ENCODE assay signal across 20 cellular contexts in genomic region chr16:12440233-12440530, GRCh38.
"Had no signal": no experiment of that assay in that cellular context is flagged by ENCODE, and none has a peak within 500 bp of the region (broad histone marks: within the 10 kb centered on the region; RNA-seq: fewer than 3 reads in every experiment).

No MANE protein-coding gene starts in this region.

- H3K27ac ChIP-seq: cardiac muscle cell, colonic mucosa, gastrocnemius medialis, heart right ventricle, parathyroid adenoma, skin epidermis, tibial nerve, vagina, VCaP had no signal

- FAIRE-seq: endometrium, islet of Langerhans had no signal

- H3K27me3 ChIP-seq: cardiac muscle cell, colonic mucosa, gastrocnemius medialis, heart right ventricle, tibial nerve, vagina had no signal

- H3K9me3 ChIP-seq: colonic mucosa, gastrocnemius medialis, vagina had no signal

- H3K4me3 ChIP-seq: cardiac muscle cell, colonic mucosa, gastrocnemius medialis, heart right ventricle, skin epidermis, tibial nerve, vagina had no signal

- H3K9ac ChIP-seq: parathyroid adenoma had no signal

- ATAC-seq: gastrocnemius medialis; left lobe of liver; naive thymus-derived CD4-positive, alpha-beta T cell had no signal

- H3K36me3 ChIP-seq: cardiac muscle cell, colonic mucosa, gastrocnemius medialis, vagina had no signal

- H3K4me1 ChIP-seq: colonic mucosa, tibial nerve, vagina had no signal

- DNase-seq: activated CD4-positive, alpha-beta T cell treated with anti-CD3 and anti-CD28 coated beads for 1 hour; activated CD4-positive, alpha-beta T cell treated with anti-CD3 and anti-CD28 coated beads, Interleukin-2, amount 50 U/mL, for 48 hours; activated naive CD4-positive, alpha-beta T cell treated with anti-CD3 and anti-CD28 coated beads for 36 hours; colonic mucosa; gastrocnemius medialis; heart right ventricle; naive thymus-derived CD4-positive, alpha-beta T cell; retina; stimulated activated CD4-positive, alpha-beta T cell treated with anti-CD3 and anti-CD28 coated beads, Interleukin-15, amount 100 ng/mL, for 24 hours; stimulated activated CD4-positive, alpha-beta T cell treated with anti-CD3 and anti-CD28 coated beads, Interleukin-4, amount 100 ng/mL, for 1 hour; stimulated activated naive CD4-positive, alpha-beta T cell treated with Interleukin-2 at 50 U/mL for 16 hours had no signal

- H2AFZ ChIP-seq: parathyroid adenoma had no signal
